Comparison of ENCODE assay signal across 8 cellular contexts in the genomic region with DNA sequence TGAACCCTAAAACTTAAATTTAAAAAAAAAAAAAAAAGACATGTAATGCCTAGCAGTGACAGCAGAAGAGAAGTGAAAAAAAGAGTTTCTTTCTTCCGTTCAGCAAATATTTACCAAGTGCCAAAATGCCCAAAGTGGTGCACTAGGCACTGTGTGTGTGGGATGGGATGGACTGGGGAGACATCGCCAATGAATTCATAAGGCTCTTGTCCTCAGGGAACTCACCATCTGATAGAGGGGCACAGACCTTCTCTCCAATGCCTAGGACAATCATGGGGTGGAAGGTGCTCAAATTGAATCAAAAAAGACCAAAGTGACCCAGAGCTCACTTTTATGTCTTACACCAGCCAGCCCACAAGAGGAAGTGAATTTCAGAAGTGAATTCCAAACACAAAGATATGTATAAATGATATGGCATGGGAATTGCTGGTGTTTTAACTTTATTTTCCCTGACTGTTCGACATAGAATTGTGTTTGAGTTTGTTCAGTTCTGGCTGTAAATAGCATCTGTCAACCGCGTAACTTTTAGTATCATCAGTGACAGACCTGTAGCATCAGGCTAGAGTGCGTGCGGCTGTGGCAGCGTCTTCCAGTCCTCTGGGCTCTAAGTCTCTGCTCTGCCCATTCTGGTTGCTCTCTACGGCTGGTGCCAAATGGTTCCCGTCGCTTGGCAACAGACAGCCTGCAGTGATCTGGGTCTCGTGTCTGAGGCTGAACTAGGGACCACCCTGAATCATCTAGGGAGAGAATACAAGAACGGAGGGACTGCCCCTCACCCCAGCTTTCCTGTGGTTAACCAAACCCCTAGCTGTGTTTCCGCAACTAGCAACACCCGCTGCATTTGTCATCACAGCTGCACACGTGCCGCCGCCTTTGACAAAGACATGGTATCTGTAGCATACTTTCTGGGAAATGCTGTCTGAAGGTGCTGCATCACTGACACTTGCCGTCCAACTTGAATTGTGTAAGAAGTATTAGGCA.
A peak's percentile ranks its signal among the peaks of the same experiment; 100 is the strongest.
DNase-seq lines count a peak whose midpoint lies in the region; ATAC-seq and TF ChIP-seq lines count a peak whose summit lies in the region.

No MANE protein-coding gene starts in this region.

- H3K79me2 ChIP-seq in KMS-11 (ENCODE audit: insufficient read depth, low read depth), result no peaks in the 10 kb centered on the region

- peak overlapping the region; percentile 54 for H3K4me2 ChIP-seq in KMS-11

- ATAC-seq in GM21423 (IDR thresholded peaks at IDR 0.05; ENCODE audit: unreplicated experiment), result peak; percentile 85
- peak in 2 of 4 donors; percentile 40 to 41 for ATAC-seq in psoas muscle
- peak; percentile 46 for ATAC-seq in aorta (ENCODE audit: low FRiP score)

- WGBS in psoas muscle, 3 donors, result 32 to 52% (median 41%) methylated on average over 19 of the region's 19 CpGs
- WGBS in aorta, 2 donors, result 27 to 36% methylated on average over 19 of the region's 19 CpGs

- DNase-seq in EH (ENCODE audit: low read depth) (peak; percentile 81), choroid plexus epithelial cell (ENCODE audit: low read depth) (peak; percentile 86), psoas muscle (peak; percentile 40 to 60), aorta (peak; percentile 77 to 83), C1 segment of cervical spinal cord (lab: John Stamatoyannopoulos, UW) (no peak)
- peak; percentile 60 for DNase-seq in activated CD4-positive, CD25-positive, alpha-beta regulatory T cell treated with anti-CD3 and anti-CD28 coated beads, Interleukin-2, amount 50 U/mL, for 72 hours

- no peak overlapping the region; the same call in 1 of the 2 replicates for H3K9ac ChIP-seq in KMS-11

- H3K9me3 ChIP-seq in psoas muscle, result no peaks in the 10 kb centered on the region
- H3K9me3 ChIP-seq in aorta (ENCODE audit: control insufficient read depth, low read length), result no peaks in the 10 kb centered on the region

- H2AFZ ChIP-seq in KMS-11 (ENCODE audit: low read depth), result peak overlapping the region; percentile 22; the same call in 1 of the 2 replicates

- TF ChIP-seq CTCF in KMS-11 (conservative IDR thresholded peaks at IDR 0.05; ENCODE audit: low read depth, low read length) (no peak), choroid plexus epithelial cell (conservative IDR thresholded peaks at IDR 0.05; ENCODE audit: low read depth, low read length) (no peak), psoas muscle (IDR thresholded peaks at IDR 0.05) (no peak)

- no peak overlapping the region for H3K4me3 ChIP-seq in KMS-11 (IDR thresholded peaks at IDR 0.05; ENCODE audit: insufficient read depth, low read depth, low read length)
- no peak overlapping the region for H3K4me3 ChIP-seq in choroid plexus epithelial cell (ENCODE audit: low read depth, low read length)
- no peak overlapping the region for H3K4me3 ChIP-seq in psoas muscle
- H3K4me3 ChIP-seq in aorta (ENCODE audit: low read length in 2 of 2), result no peak overlapping the region

- H3K27me3 ChIP-seq in KMS-11 (ENCODE audit: insufficient read depth, low read depth), result no peaks in the 10 kb centered on the region
- H3K27me3 ChIP-seq in psoas muscle (ENCODE audit: insufficient read depth in 3 of 3, low read length in 2 of 3), result no peaks in the 10 kb centered on the region
- H3K27me3 ChIP-seq in aorta (ENCODE audit: control insufficient read depth in 1 of 2, insufficient read depth in 2 of 2, low read length in 1 of 2), result no peaks in the 10 kb centered on the region

- H4K20me1 ChIP-seq in KMS-11 (ENCODE audit: insufficient read depth), result no peaks in the 10 kb centered on the region

- no peaks in the 10 kb centered on the region for H3K36me3 ChIP-seq in KMS-11 (ENCODE audit: insufficient read depth)
- no peaks in the 10 kb centered on the region for H3K36me3 ChIP-seq in psoas muscle (ENCODE audit: insufficient read depth in 1 of 2, low read depth in 1 of 2)
- H3K36me3 ChIP-seq in aorta (ENCODE audit: control insufficient read depth in 1 of 2, insufficient read depth in 2 of 2, low read length in 1 of 2), result no peaks in the 10 kb centered on the region

- H3K27ac ChIP-seq in KMS-11, result no peak overlapping the region; the same call in 1 of the 2 replicates
- H3K27ac ChIP-seq in psoas muscle, result no peak overlapping the region
- no peak overlapping the region for H3K27ac ChIP-seq in aorta (ENCODE audit: low read depth in 1 of 2, low read length in 2 of 2)

- intact Hi-C loops in psoas muscle (cut with DNase I), result no loop called here
- intact Hi-C loops in aorta (cut with DNase I), result no loop called here

- H3K4me1 ChIP-seq in KMS-11 (ENCODE audit: low read depth, poor library complexity, severe bottlenecking) (peaks cover 50% of the 10 kb centered on the region), psoas muscle (no peaks in the 10 kb centered on the region), aorta (ENCODE audit: control insufficient read depth in 1 of 2, insufficient read depth in 2 of 2, low read length in 2 of 2) (no peaks in the 10 kb centered on the region)

Comparison
In these comparisons a context has a peak if more than half of its experiments do, and no peak if none do; other contexts are left out.
1. DNase-seq: peak in EH (single experiment), activated CD4-positive, CD25-positive, alpha-beta regulatory T cell treated with anti-CD3 and anti-CD28 coated beads, Interleukin-2, amount 50 U/mL, for 72 hours (single experiment), choroid plexus epithelial cell (single experiment), psoas muscle (2 of 2) and aorta (2 of 2); none in C1 segment of cervical spinal cord (0 of 14).